ENCODE assay signal across 17 cellular contexts in genomic region chr12:19338405-19338804, GRCh38.
"Had no signal": no experiment of that assay in that cellular context is flagged by ENCODE, and none has a peak within 500 bp of the region (broad histone marks: within the 10 kb centered on the region; RNA-seq: fewer than 3 reads in every experiment).

No MANE protein-coding gene starts in this region.

- H3K27ac ChIP-seq: colonic mucosa, psoas muscle had no signal

- H3K36me3 ChIP-seq: colonic mucosa had no signal

- H3K9me3 ChIP-seq: colonic mucosa, psoas muscle had no signal

- H3K4me1 ChIP-seq: colonic mucosa, psoas muscle had no signal

- DNase-seq: activated CD4-positive, alpha-beta T cell treated with anti-CD3 and anti-CD28 coated beads for 1 hour; activated CD4-positive, alpha-beta T cell treated with anti-CD3 and anti-CD28 coated beads, Interleukin-2, amount 50 U/mL, for 48 hours; activated CD8-positive, alpha-beta memory T cell treated with anti-CD3 and anti-CD28 coated beads, Interleukin-2, amount 10 ng/mL, durations not matched to agents 7 days and 5 days; activated effector memory CD4-positive, alpha-beta T cell treated with Interleukin-2 at 50 U/mL for 16 hours; activated T-cell treated with anti-CD3 and anti-CD28 coated beads, Interleukin-2, amount 50 U/mL, for 24 hours; amygdala; colonic mucosa; effector CD4-positive, alpha-beta T cell; head of caudate nucleus; psoas muscle; stimulated activated CD4-positive, alpha-beta T cell treated with anti-CD3 and anti-CD28 coated beads, Interleukin-4, amount 100 ng/mL, for 24 hours; stimulated activated naive CD8-positive, alpha-beta T cell treated with anti-CD3 and anti-CD28 coated beads, Interleukin-15, amount 100 ng/mL, for 72 hours; T-cell; T1000 had no signal

- FAIRE-seq: islet of Langerhans had no signal

- ATAC-seq: activated CD8-positive, alpha-beta memory T cell treated with anti-CD3 and anti-CD28 coated beads, Interleukin-2, amount 10 ng/mL, durations not matched to agents 7 days and 5 days; activated naive CD4-positive, alpha-beta T cell treated with anti-CD3 and anti-CD28 coated beads, Interleukin-2, amount 50 U/mL, for 72 hours; left lobe of liver; psoas muscle; stimulated activated naive CD8-positive, alpha-beta T cell treated with anti-CD3 and anti-CD28 coated beads, Interleukin-15, amount 100 ng/mL, for 72 hours; T-cell had no signal

- H3K4me3 ChIP-seq: colonic mucosa, psoas muscle had no signal

- H3K27me3 ChIP-seq: colonic mucosa had no signal
